In genomic region chr10:118729200-118729599, GRCh38 we compare ENCODE assay signal across 10 cellular contexts. TPM values are rescaled to one million over a fixed set of nuclear protein-coding genes. Genes with fewer than 3 reads are reported as not detected.
DNase-seq lines count a peak whose midpoint lies in the region; ATAC-seq and TF ChIP-seq lines count a peak whose summit lies in the region.
"Had no signal": no experiment of that assay in that cellular context is flagged by ENCODE, and none has a peak within 500 bp of the region (broad histone marks: within the 10 kb centered on the region; RNA-seq: fewer than 3 reads in every experiment).

No MANE protein-coding gene starts in this region.

- DNase-seq in WERI-Rb-1 (no peak), right lobe of liver (no peak), OCI-M1 (lab: John Stamatoyannopoulos, UW) (no peak), NCI-H1417 (lab: John Stamatoyannopoulos, UW) (no peak), cardiac septum (ENCODE audit: low spot score) (no peak)
- DNase-seq: activated CD4-positive, alpha-beta T cell treated with anti-CD3 and anti-CD28 coated beads, Interleukin-2, amount 50 U/mL, for 48 hours; stimulated activated naive CD4-positive, alpha-beta T cell treated with Interleukin-2 at 50 U/mL for 16 hours had no signal

- peaks cover 50 to 93% (median 60%) of the 10 kb centered on the region in 10 experiments for H3K4me1 ChIP-seq in BLaER1 treated with 17β-estradiol and CSF1 and Interleukin-3, amounts not matched to agents 10 nM and 100 nM
- peaks cover 0 to 11% (median under 1%) of the 10 kb centered on the region in 4 donors for H3K4me1 ChIP-seq in right lobe of liver

- intact Hi-C loops in right lobe of liver (cut with DNase I) (no loop called here), cardiac septum (cut with DNase I) (no loop called here)

- ATAC-seq in GM19395 (IDR thresholded peaks at IDR 0.05; ENCODE audit: unreplicated experiment): peak; percentile 3
- ATAC-seq in right lobe of liver: no peak
- ATAC-seq in HG03159 (IDR thresholded peaks at IDR 0.05; ENCODE audit: unreplicated experiment): no peak

- TF ChIP-seq CTCF in WERI-Rb-1 (IDR thresholded peaks at IDR 0.05; ENCODE audit: low read depth, low read length): no peak
- TF ChIP-seq CTCF in right lobe of liver (IDR thresholded peaks at IDR 0.05): no peak

- peak overlapping the region; percentile 42 to 86 (median 73); a peak in 21 of 22 replicates for H3K27ac ChIP-seq in BLaER1 treated with 17β-estradiol and CSF1 and Interleukin-3, amounts not matched to agents 10 nM and 100 nM
- peak overlapping the region; percentile 25 for H3K27ac ChIP-seq in WERI-Rb-1
- peak overlapping the region in 2 of 3 donors; percentile 1 to 52 for H3K27ac ChIP-seq in right lobe of liver

- H3K9me3 ChIP-seq in BLaER1 treated with 17β-estradiol and CSF1 and Interleukin-3, amounts not matched to agents 10 nM and 100 nM (replicated peaks in 1 of 11): no peaks in the 10 kb centered on the region
- H3K9me3 ChIP-seq in WERI-Rb-1 (ENCODE audit: severe bottlenecking) (no peaks in the 10 kb centered on the region), right lobe of liver (no peaks in the 10 kb centered on the region)

- no peaks in the 10 kb centered on the region for H3K27me3 ChIP-seq in BLaER1 treated with 17β-estradiol and CSF1 and Interleukin-3, amounts not matched to agents 10 nM and 100 nM
- H3K27me3 ChIP-seq in WERI-Rb-1 (ENCODE audit: insufficient read depth, low read depth, severe bottlenecking) (no peaks in the 10 kb centered on the region), right lobe of liver (no peaks in the 10 kb centered on the region)

- peak overlapping the region in 10 of 11 experiments; percentile 50 to 86 (median 76); a peak in 19 of 22 replicates for H3K4me2 ChIP-seq in BLaER1 treated with 17β-estradiol and CSF1 and Interleukin-3, amounts not matched to agents 10 nM and 100 nM

- peaks cover 11 to 35% (median 19%) of the 10 kb centered on the region in 11 experiments; a peak in 17 of 22 replicates for H3K36me3 ChIP-seq in BLaER1 treated with 17β-estradiol and CSF1 and Interleukin-3, amounts not matched to agents 10 nM and 100 nM
- H3K36me3 ChIP-seq in WERI-Rb-1: no peaks in the 10 kb centered on the region; the same call in 1 of the 2 replicates
- H3K36me3 ChIP-seq in right lobe of liver: no peaks in the 10 kb centered on the region

- H3K4me3 ChIP-seq in BLaER1 treated with 17β-estradiol and CSF1 and Interleukin-3, amounts not matched to agents 10 nM and 100 nM: no peak overlapping the region
- H3K4me3 ChIP-seq in WERI-Rb-1 (ENCODE audit: low read depth, low read length) (no peak overlapping the region), right lobe of liver (no peak overlapping the region)

- WGBS in right lobe of liver (ENCODE audit: insufficient coverage, low coverage, low lambda C conversion rate, missing lambda C conversion rate): 41% methylated on average over 3 of the region's 3 CpGs

- peak overlapping the region in 4 of 11 experiments; percentile 5 to 48 (median 38); a peak in 4 of 22 replicates for H3K9ac ChIP-seq in BLaER1 treated with 17β-estradiol and CSF1 and Interleukin-3, amounts not matched to agents 10 nM and 100 nM

- H4K20me1 ChIP-seq in BLaER1 treated with 17β-estradiol and CSF1 and Interleukin-3, amounts not matched to agents 10 nM and 100 nM: peaks cover 17 to 87% (median 69%) of the 10 kb centered on the region in 11 experiments; a peak in 19 of 22 replicates

- no peak for TF ChIP-seq POLR2A in right lobe of liver (IDR thresholded peaks at IDR 0.05)

RNA-seq across cellular contexts. Expression of gene CACUL1, which starts 25.6 kb away (rescaled TPM):
- 10 to 100 TPM; 15.5 to 26.4 (median 17.8) TPM for total RNA-seq in right lobe of liver
- total RNA-seq in cardiac septum: 31.6 TPM
